Comparison of ENCODE assay signal across 12 cellular contexts in the genomic region with DNA sequence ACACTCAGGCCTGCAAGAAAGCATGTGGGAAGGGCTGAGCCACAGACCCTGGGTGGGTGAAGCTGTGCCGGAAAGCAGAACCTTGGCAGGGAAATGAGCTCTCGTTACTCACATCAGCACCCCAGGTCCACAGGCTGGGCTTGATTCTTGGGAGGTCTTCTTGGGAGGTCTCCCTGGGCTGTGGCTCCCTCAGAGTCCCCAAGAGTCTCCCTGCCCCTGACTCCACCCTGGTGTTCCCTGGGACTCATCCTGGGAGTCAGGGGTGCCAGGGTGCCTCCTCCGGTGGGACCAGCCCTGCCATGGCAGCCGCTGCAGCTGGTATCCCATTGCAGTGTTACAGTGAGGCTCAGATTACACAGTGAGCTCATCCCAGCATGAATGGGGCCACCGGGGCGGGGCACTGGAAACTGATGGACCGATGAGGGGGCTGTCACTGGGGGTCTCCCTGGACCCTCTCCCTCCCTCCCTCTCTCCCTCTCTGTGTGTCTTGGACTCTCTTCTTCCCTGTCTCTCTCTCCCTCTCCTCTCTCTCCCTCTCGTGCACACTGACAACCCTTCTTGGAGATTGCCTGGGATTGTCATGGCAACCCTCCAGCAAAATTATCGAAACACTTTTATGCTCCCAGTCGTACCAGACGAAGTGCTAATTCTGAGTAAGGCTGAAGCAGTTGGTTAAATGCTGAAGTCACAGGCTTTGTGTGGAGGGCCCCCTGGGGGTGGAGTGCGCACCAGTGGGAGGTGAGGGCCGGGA. TPM values are rescaled to one million over a fixed set of nuclear protein-coding genes. Genes with fewer than 3 reads are reported as not detected.
DNase-seq lines count a peak whose midpoint lies in the region; ATAC-seq and TF ChIP-seq lines count a peak whose summit lies in the region.
"Had no signal": no experiment of that assay in that cellular context is flagged by ENCODE, and none has a peak within 500 bp of the region (broad histone marks: within the 10 kb centered on the region; RNA-seq: fewer than 3 reads in every experiment).

No MANE protein-coding gene starts in this region.

- H3K27ac Mint-ChIP-seq in GM23338 (no peak overlapping the region), WTC11 (no peak overlapping the region)
- H3K27ac Mint-ChIP-seq: IgD-negative memory B cell; T-helper 1 cell treated with Interleukin-12 subunit alpha and Interleukin-12 subunit beta and Interleukin-4 antibody, amounts not matched to agents 30 μg/mL and 1 μg/mL, for 36 hours had no signal

- H3K27ac ChIP-seq in AG04450 (ENCODE audit: low read depth, low read length) (peak overlapping the region; percentile 39), GM23338 (ENCODE audit: low read depth) (no peak overlapping the region), sigmoid colon (no peak overlapping the region), ascending aorta (no peak overlapping the region)
- H3K27ac ChIP-seq: esophagus squamous epithelium had no signal

- H3K27me3 Mint-ChIP-seq in GM23338 (ENCODE audit: insufficient read depth, low read depth, poor library complexity) (peaks cover 5% of the 10 kb centered on the region), WTC11 (ENCODE audit: low read depth) (peaks cover 4% of the 10 kb centered on the region; the same call in 1 of the 2 replicates)

- H3K27me3 ChIP-seq in AG04450 (ENCODE audit: control insufficient read depth, insufficient read depth, low read length): no peaks in the 10 kb centered on the region
- H3K27me3 ChIP-seq in GM23338 (ENCODE audit: insufficient read depth): no peaks in the 10 kb centered on the region
- peaks cover 0 to 16% (median 7%) of the 10 kb centered on the region in 3 donors for H3K27me3 ChIP-seq in sigmoid colon
- no peaks in the 10 kb centered on the region for H3K27me3 ChIP-seq in ascending aorta

- intact Hi-C loops in sigmoid colon (cut with DNase I) (no loop called here), ascending aorta (cut with DNase I) (no loop called here)

- H3K9me3 Mint-ChIP-seq in GM23338 (no peaks in the 10 kb centered on the region), WTC11 (no peaks in the 10 kb centered on the region)
- H3K9me3 Mint-ChIP-seq: IgD-negative memory B cell; T-helper 1 cell treated with Interleukin-12 subunit alpha and Interleukin-12 subunit beta and Interleukin-4 antibody, amounts not matched to agents 30 μg/mL and 1 μg/mL, for 36 hours had no signal

- POLR2A ChIA-PET in AG04450 (lab: Yijun Ruan, JAX) (interaction anchor here (1.3 to 2.6 kb wide), 3 partner anchors 8 to 15 kb away, joined by 3 to 13 read pairs (median 3); no protein-coding TSS in a partner anchor), WTC11 (lab: Charles Lee) (no interaction called here)

- H3K4me3 Mint-ChIP-seq in GM23338 (no peak overlapping the region), WTC11 (no peak overlapping the region)
- H3K4me3 Mint-ChIP-seq: IgD-negative memory B cell; T-helper 1 cell treated with Interleukin-12 subunit alpha and Interleukin-12 subunit beta and Interleukin-4 antibody, amounts not matched to agents 30 μg/mL and 1 μg/mL, for 36 hours had no signal

- TF ChIP-seq EP300 in sigmoid colon (IDR thresholded peaks at IDR 0.05): no peak

- H3K9me3 ChIP-seq in AG04450 (ENCODE audit: control insufficient read depth, insufficient read depth, low read length) (no peaks in the 10 kb centered on the region), sigmoid colon (no peaks in the 10 kb centered on the region), ascending aorta (no peaks in the 10 kb centered on the region)
- H3K9me3 ChIP-seq: esophagus squamous epithelium had no signal

- H3K9me2 ChIP-seq in GM23338 (ENCODE audit: insufficient read depth): no peaks in the 10 kb centered on the region

- peak overlapping the region; percentile 33 for H3K4me3 ChIP-seq in AG04450 (ENCODE audit: low read depth, low read length)
- no peak overlapping the region for H3K4me3 ChIP-seq in GM23338
- H3K4me3 ChIP-seq in sigmoid colon: no peak overlapping the region
- H3K4me3 ChIP-seq in ascending aorta: no peak overlapping the region
- H3K4me3 ChIP-seq: esophagus squamous epithelium had no signal

- H3K36me3 Mint-ChIP-seq in GM23338 (ENCODE audit: low read depth): no peaks in the 10 kb centered on the region
- no peaks in the 10 kb centered on the region for H3K36me3 Mint-ChIP-seq in WTC11

- no peak for TF ChIP-seq POLR2A in sigmoid colon (IDR thresholded peaks at IDR 0.05)

- H3F3A ChIP-seq in GM23338 (replicated peaks; ENCODE audit: low read depth): no peaks in the 10 kb centered on the region

- WGBS in sigmoid colon, 2 donors: 35 to 42% methylated on average over 13 of the region's 13 CpGs

- no peak overlapping the region for H2AFZ ChIP-seq in GM23338

- ATAC-seq in GM23338 (peak; percentile 63), WTC11 (peak; percentile 15; the same call in 1 of the 2 replicates), GM19023 (IDR thresholded peaks at IDR 0.05; ENCODE audit: unreplicated experiment) (no peak)

- H3K4me2 ChIP-seq in GM23338: no peak overlapping the region

- H3K36me3 ChIP-seq in GM23338 (ENCODE audit: insufficient read depth) (no peaks in the 10 kb centered on the region), sigmoid colon (no peaks in the 10 kb centered on the region), ascending aorta (no peaks in the 10 kb centered on the region)
- H3K36me3 ChIP-seq: esophagus squamous epithelium had no signal

- no peaks in the 10 kb centered on the region for H4K20me1 ChIP-seq in GM23338 (replicated peaks; ENCODE audit: insufficient read depth)

- H3K79me2 ChIP-seq in GM23338 (replicated peaks; ENCODE audit: insufficient read depth): no peaks in the 10 kb centered on the region

- TF ChIP-seq CTCF in AG04450 (IDR thresholded peaks at IDR 0.05; ENCODE audit: low read depth, low read length) (no peak), GM23338 (conservative IDR thresholded peaks at IDR 0.05; ENCODE audit: low read depth in 2 of 2) (no peak), WTC11 (IDR thresholded peaks at IDR 0.05) (no peak), sigmoid colon (IDR thresholded peaks at IDR 0.05) (no peak), ascending aorta (IDR thresholded peaks at IDR 0.05) (no peak)

- DNase-seq in AG04450 (ENCODE audit: low read depth, low spot score): no peak
- no peak for DNase-seq in GM23338 (ENCODE audit: low spot score)
- no peak for DNase-seq in WTC11 (ENCODE audit: low spot score)
- peak; percentile 55 for DNase-seq in myocyte (ENCODE audit: low read depth)
- no peak for DNase-seq in sigmoid colon
- no peak for DNase-seq in ascending aorta (ENCODE audit: low spot score in 2 of 2)
- DNase-seq in LoVo (ENCODE audit: low spot score): no peak
- DNase-seq: esophagus squamous epithelium, NCI-H82 had no signal

- peaks cover 11% of the 10 kb centered on the region for H3K4me1 Mint-ChIP-seq in GM23338
- H3K4me1 Mint-ChIP-seq in WTC11: peaks cover 6% of the 10 kb centered on the region

- H3K4me1 ChIP-seq in GM23338 (ENCODE audit: insufficient read depth): no peaks in the 10 kb centered on the region
- peaks cover 0 to 17% (median 0%) of the 10 kb centered on the region in 4 donors for H3K4me1 ChIP-seq in sigmoid colon
- H3K4me1 ChIP-seq in ascending aorta: peaks cover 0 to 34% of the 10 kb centered on the region in 2 donors

- CTCF ChIA-PET in AG04450 (lab: Charles Lee): interaction anchor here (1.2 to 1.7 kb wide), 2 partner anchors 9 to 29 kb away, joined by 3 to 9 read pairs; partner anchors contain the start of gene C11orf96
- CTCF ChIA-PET in WTC11 (lab: Charles Lee): interaction anchor here (1.3 to 4.2 kb wide), 4 partner anchors 10 to 160 kb away, joined by 3 to 54 read pairs (median 8); partner anchors contain the start of gene C11orf96

TF ChIP-seq in GM23338, 12 proteins besides CTCF, POLR2A, EP300 and RAD21 (continues in another document):
- TF ChIP-seq POLR2AphosphoS5 (IDR thresholded peaks at IDR 0.05; ENCODE audit: low read depth) (no peak), CREB1 (CRISPR knock-in tag; IDR thresholded peaks at IDR 0.05; ENCODE audit: low read depth) (no peak), JUNB (IDR thresholded peaks at IDR 0.05; ENCODE audit: unreplicated experiment) (no peak)

TF ChIP-seq in WTC11, 78 proteins besides CTCF, POLR2A, EP300 and RAD21:
- no peak for TF ChIP-seq SP1 (CRISPR knock-in tag; conservative IDR thresholded peaks at IDR 0.05)
- no peak for TF ChIP-seq TEAD1 (CRISPR knock-in tag; IDR thresholded peaks at IDR 0.05)
- no peak for TF ChIP-seq RELA (CRISPR knock-in tag; IDR thresholded peaks at IDR 0.05; ENCODE audit: borderline replicate concordance)

RNA-seq across cellular contexts. Expression of gene C11orf96, which starts 8.7 kb away (rescaled TPM):
- polyA plus RNA-seq in AG04450 (2011; rRNA removed) (0.87 and 1.2 TPM in 2 replicates), GM23338 (2016; fragmentation: Nextera tagmentation; extraction: Ambion mirVana) (0.31 and 1.4 TPM in 2 replicates), sigmoid colon (10 to 100 TPM in 2 of 3 donors, 1 to 10 TPM in 1; 7.4 to 29.3 (median 24.6) TPM)
- polyA minus RNA-seq in AG04450 (2011; rRNA and poly(A)+ RNA removed): 0.46 and 0.52 TPM in 2 replicates
- total RNA-seq in GM23338 (2014; rRNA removed; shearing (Covaris generic)): 2.5 and 2.6 TPM in 2 replicates
- total RNA-seq in WTC11 (2021) (2.9 to 3.2 TPM (median 2.9 TPM) in 3 replicates), myocyte (0.16 and 5.6 TPM in 2 replicates), sigmoid colon (100 to 1,000 TPM in 2 of 4 donors, 10 to 100 TPM in 2; 47.4 to 336 (median 95.6) TPM), ascending aorta (2,116 TPM)
- 1.6 TPM for polyA plus RNA-seq in myocyte (2012)
- polyA plus RNA-seq: IgD-negative memory B cell had no signal

RNA-seq across cellular contexts. Expression of gene ALKBH3, which starts 53.2 kb away (rescaled TPM):
- polyA plus RNA-seq in AG04450 (2011; rRNA removed) (35.0 and 36.5 TPM in 2 replicates), GM23338 (2016; fragmentation: Nextera tagmentation; extraction: Ambion mirVana) (7.9 and 10.7 TPM in 2 replicates), sigmoid colon (10 to 100 TPM; 15.7 to 27.3 (median 22.8) TPM)
- 21.2 and 25.0 TPM in 2 replicates for polyA minus RNA-seq in AG04450 (2011; rRNA and poly(A)+ RNA removed)
- 10.3 and 10.8 TPM in 2 replicates for total RNA-seq in GM23338 (2014; rRNA removed; shearing (Covaris generic))
- total RNA-seq in WTC11 (2021) (11.0 to 13.3 TPM (median 12.3 TPM) in 3 replicates), myocyte (15.0 and 28.3 TPM in 2 replicates), sigmoid colon (10 to 100 TPM; 25.7 to 31.2 (median 30.6) TPM), ascending aorta (19.1 TPM)
- 25.4 TPM for polyA plus RNA-seq in myocyte (2012)
